In genomic region chr11:134100171-134100570, GRCh38 we compare ENCODE assay signal across 25 cellular contexts.
"Had no signal": no experiment of that assay in that cellular context is flagged by ENCODE, and none has a peak within 500 bp of the region (broad histone marks: within the 10 kb centered on the region; RNA-seq: fewer than 3 reads in every experiment).

No MANE protein-coding gene starts in this region.

- DNase-seq: activated B cell treated with CpG ODN at 0.5 μM for 24 hours; activated CD4-positive, alpha-beta T cell treated with anti-CD3 and anti-CD28 coated beads for 48 hours; activated CD4-positive, alpha-beta T cell treated with anti-CD3 and anti-CD28 coated beads, Interleukin-2, amount 50 U/mL, for 1 hour; activated CD4-positive, alpha-beta T cell treated with anti-CD3 and anti-CD28 coated beads, Interleukin-2, amount 50 U/mL, for 48 hours; activated CD8-positive, alpha-beta memory T cell treated with anti-CD3 and anti-CD28 coated beads for 24 hours; activated CD8-positive, alpha-beta T cell treated with anti-CD3 and anti-CD28 coated beads for 36 hours; activated effector memory CD4-positive, alpha-beta T cell treated with Interleukin-2 at 50 U/mL for 16 hours; activated gamma-delta T cell treated with Interleukin-2 at 50 U/mL for 16 hours; activated naive CD4-positive, alpha-beta T cell treated with anti-CD3 and anti-CD28 coated beads, Interleukin-2, amount 50 U/mL, for 16 hours; activated naive CD4-positive, alpha-beta T cell treated with Interleukin-2 at 50 U/mL for 16 hours; activated T-cell treated with anti-CD3 and anti-CD28 coated beads, Interleukin-2, amount 50 U/mL, for 4 hours; amniotic stem cell; brain microvascular endothelial cell; effector CD4-positive, alpha-beta T cell; effector memory CD8-positive, alpha-beta T cell; foreskin fibroblast; heart right ventricle; T-helper 1 cell; T-helper 17 cell; T1000; WERI-Rb-1 had no signal

- H3K4me3 ChIP-seq: coronary artery, heart right ventricle had no signal

- ATAC-seq: activated CD4-positive, CD25-positive, alpha-beta regulatory T cell treated with anti-CD3 and anti-CD28 coated beads, Interleukin-2, amount 50 U/mL, for 24 hours; activated CD8-positive, alpha-beta T cell treated with anti-CD3 and anti-CD28 coated beads for 36 hours; activated T-cell treated with anti-CD3 and anti-CD28 coated beads, Interleukin-2, amount 50 U/mL, for 4 hours; activated T-helper 17 cell treated with anti-CD3 and anti-CD28 coated beads, Interleukin-2, amount 50 U/mL, for 72 hours; effector memory CD8-positive, alpha-beta T cell; esophagus mucosa; heart right ventricle; T-helper 17 cell had no signal

- H3K27me3 ChIP-seq: brain microvascular endothelial cell, heart right ventricle had no signal

- H3K27ac ChIP-seq: brain microvascular endothelial cell, coronary artery, heart right ventricle, WERI-Rb-1 had no signal
